21 cellular contexts compared by ENCODE assay signal in the genomic region with DNA sequence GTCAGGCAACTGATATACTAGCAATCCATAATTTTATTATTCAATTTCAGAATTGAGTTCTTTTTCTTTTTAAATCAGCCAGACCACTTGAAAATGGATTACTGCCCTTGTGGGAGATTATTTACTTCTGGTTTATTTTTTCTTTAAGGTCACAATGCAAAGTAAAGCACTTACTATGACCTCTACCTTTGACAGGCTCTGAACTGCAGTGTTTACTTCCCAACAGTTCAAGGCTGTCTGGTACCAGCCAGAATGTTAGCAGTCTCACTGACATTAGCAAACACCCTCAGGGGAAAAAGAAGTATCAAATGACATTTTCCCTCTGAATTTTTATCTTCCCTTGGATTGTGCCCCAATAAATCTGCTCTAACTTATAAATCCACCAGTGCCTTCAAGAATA.
"Had no signal": no experiment of that assay in that cellular context is flagged by ENCODE, and none has a peak within 500 bp of the region (broad histone marks: within the 10 kb centered on the region; RNA-seq: fewer than 3 reads in every experiment).

No MANE protein-coding gene starts in this region.

- H3K4me1 Mint-ChIP-seq: activated CD4-positive, alpha-beta T cell treated with anti-CD3 and anti-CD28 coated beads, Interleukin-2, amount 10 ng/mL, durations not matched to agents 24 days and 14 days; activated naive CD8-positive, alpha-beta T cell treated with anti-CD3 and anti-CD28 coated beads, Interleukin-2, amount 50 U/mL, for 24 hours; naive thymus-derived CD8-positive, alpha-beta T cell; neural progenitor cell; stimulated activated effector memory CD8-positive, alpha-beta T cell treated with anti-CD3 and anti-CD28 coated beads, Interleukin-12 subunit alpha, Interleukin-12 subunit beta, amount 100 ng/mL, for 72 hours had no signal

- H3K27ac Mint-ChIP-seq: activated CD4-positive, alpha-beta memory T cell treated with anti-CD3 and anti-CD28 coated beads, Interleukin-2, amount 10 ng/mL, durations not matched to agents 7 days and 5 days; activated CD4-positive, alpha-beta T cell treated with anti-CD3 and anti-CD28 coated beads, Interleukin-2, amount 10 ng/mL, durations not matched to agents 24 days and 14 days; activated naive CD8-positive, alpha-beta T cell treated with anti-CD3 and anti-CD28 coated beads, Interleukin-2, amount 50 U/mL, for 24 hours; activated T-cell treated with anti-CD3 and anti-CD28 coated beads, Interleukin-2, amount 50 U/mL, for 72 hours; naive thymus-derived CD8-positive, alpha-beta T cell; neural progenitor cell; stimulated activated effector memory CD8-positive, alpha-beta T cell treated with anti-CD3 and anti-CD28 coated beads, Interleukin-12 subunit alpha, Interleukin-12 subunit beta, amount 100 ng/mL, for 72 hours had no signal

- H3K4me3 Mint-ChIP-seq: activated CD4-positive, alpha-beta memory T cell treated with anti-CD3 and anti-CD28 coated beads, Interleukin-2, amount 10 ng/mL, durations not matched to agents 7 days and 5 days; activated CD4-positive, alpha-beta T cell treated with anti-CD3 and anti-CD28 coated beads, Interleukin-2, amount 10 ng/mL, durations not matched to agents 24 days and 14 days; activated naive CD8-positive, alpha-beta T cell treated with anti-CD3 and anti-CD28 coated beads, Interleukin-2, amount 50 U/mL, for 24 hours; activated T-cell treated with anti-CD3 and anti-CD28 coated beads, Interleukin-2, amount 50 U/mL, for 72 hours; naive thymus-derived CD8-positive, alpha-beta T cell; neural progenitor cell; stimulated activated effector memory CD8-positive, alpha-beta T cell treated with anti-CD3 and anti-CD28 coated beads, Interleukin-12 subunit alpha, Interleukin-12 subunit beta, amount 100 ng/mL, for 72 hours had no signal

- H3K36me3 Mint-ChIP-seq: neural progenitor cell; stimulated activated effector memory CD8-positive, alpha-beta T cell treated with anti-CD3 and anti-CD28 coated beads, Interleukin-12 subunit alpha, Interleukin-12 subunit beta, amount 100 ng/mL, for 72 hours had no signal

- ATAC-seq: activated CD4-positive, CD25-positive, alpha-beta regulatory T cell treated with anti-CD3 and anti-CD28 coated beads, Interleukin-2, amount 50 U/mL, for 24 hours; activated naive CD8-positive, alpha-beta T cell treated with anti-CD3 and anti-CD28 coated beads, Interleukin-2, amount 50 U/mL, for 24 hours; activated T-cell treated with anti-CD3 and anti-CD28 coated beads, Interleukin-2, amount 50 U/mL, for 72 hours; body of pancreas; foreskin keratinocyte; left lobe of liver; naive thymus-derived CD8-positive, alpha-beta T cell; sciatic nerve; stimulated activated effector memory CD8-positive, alpha-beta T cell treated with anti-CD3 and anti-CD28 coated beads, Interleukin-12 subunit alpha, Interleukin-12 subunit beta, amount 100 ng/mL, for 72 hours had no signal

- DNase-seq: activated CD4-positive, alpha-beta memory T cell treated with anti-CD3 and anti-CD28 coated beads, Interleukin-2, amount 10 ng/mL, durations not matched to agents 7 days and 5 days; activated CD4-positive, alpha-beta T cell treated with anti-CD3 and anti-CD28 coated beads, Interleukin-2, amount 10 ng/mL, durations not matched to agents 24 days and 14 days; activated effector memory CD4-positive, alpha-beta T cell treated with Interleukin-2 at 50 U/mL for 16 hours; activated naive CD4-positive, alpha-beta T cell treated with anti-CD3 and anti-CD28 coated beads, Interleukin-2, amount 50 U/mL, for 16 hours; activated naive CD8-positive, alpha-beta T cell treated with anti-CD3 and anti-CD28 coated beads, Interleukin-2, amount 50 U/mL, for 24 hours; activated T-cell treated with anti-CD3 and anti-CD28 coated beads, Interleukin-2, amount 50 U/mL, for 72 hours; anterior cingulate cortex; body of pancreas; foreskin keratinocyte; naive thymus-derived CD8-positive, alpha-beta T cell; posterior cingulate gyrus; small intestine; stimulated activated CD4-positive, alpha-beta T cell treated with anti-CD3 and anti-CD28 coated beads, Interleukin-2, amount 100 ng/mL, for 24 hours; stomach; transverse colon; uterus had no signal

- H3K27me3 Mint-ChIP-seq: activated CD4-positive, alpha-beta T cell treated with anti-CD3 and anti-CD28 coated beads, Interleukin-2, amount 10 ng/mL, durations not matched to agents 24 days and 14 days; activated naive CD8-positive, alpha-beta T cell treated with anti-CD3 and anti-CD28 coated beads, Interleukin-2, amount 50 U/mL, for 24 hours had no signal
